14 cellular contexts compared by ENCODE assay signal in genomic region chr10:52316005-52316404, GRCh38. TPM values are rescaled to one million over a fixed set of nuclear protein-coding genes. Genes with fewer than 3 reads are reported as not detected.
DNase-seq lines count a peak whose midpoint lies in the region; ATAC-seq and TF ChIP-seq lines count a peak whose summit lies in the region.
"Had no signal": no experiment of that assay in that cellular context is flagged by ENCODE, and none has a peak within 500 bp of the region (broad histone marks: within the 10 kb centered on the region; RNA-seq: fewer than 3 reads in every experiment).

No MANE protein-coding gene starts in this region.

- H3K9me3 ChIP-seq in PC-9 (ENCODE audit: insufficient read depth, low read depth) (peaks cover 12% of the 10 kb centered on the region), fibroblast of lung (ENCODE audit: control insufficient read depth, insufficient read depth, low read depth, low read length) (no peaks in the 10 kb centered on the region)

- H3K79me2 ChIP-seq in PC-9 (ENCODE audit: low read depth) (peaks cover 28% of the 10 kb centered on the region), fibroblast of lung (ENCODE audit: control insufficient read depth, insufficient read depth, low read length) (peaks cover 24% of the 10 kb centered on the region)
- H3K79me2 ChIP-seq: parathyroid adenoma had no signal

- POLR2A ChIA-PET in PC-9 (lab: Charles Lee; ENCODE audit: unreplicated experiment) = no interaction called here

- no peak for ATAC-seq in HG03025 (IDR thresholded peaks at IDR 0.05; ENCODE audit: low FRiP score, unreplicated experiment)
- ATAC-seq: left ventricle myocardium superior, T-helper 17 cell had no signal

- H2AFZ ChIP-seq in PC-9 (no peak overlapping the region), fibroblast of lung (ENCODE audit: low read length) (no peak overlapping the region)
- H2AFZ ChIP-seq: parathyroid adenoma had no signal

- H3K36me3 ChIP-seq in PC-9 (ENCODE audit: low read depth) = peaks cover 18% of the 10 kb centered on the region; the same call in 1 of the 2 replicates
- H3K36me3 ChIP-seq in fibroblast of lung (ENCODE audit: control insufficient read depth, insufficient read depth, low read length) = no peaks in the 10 kb centered on the region

- H3K27ac ChIP-seq in PC-9 (no peak overlapping the region), fibroblast of lung (ENCODE audit: insufficient read depth, low read length) (peak overlapping the region; percentile 40), coronary artery (no peak overlapping the region)
- H3K27ac ChIP-seq: parathyroid adenoma had no signal

- no peaks in the 10 kb centered on the region for H3K9me2 ChIP-seq in PC-9 (ENCODE audit: insufficient read depth)

- H3K4me3 ChIP-seq in PC-9 = peak overlapping the region; percentile 81
- H3K4me3 ChIP-seq in fibroblast of lung (replicated peaks in 1 of 4; ENCODE audit: control extremely low read depth in 1 of 4, insufficient read depth in 1 of 4, low read depth in 3 of 4, low read length in 4 of 4) = peak overlapping the region; percentile 10 to 97 (median 90)
- H3K4me3 ChIP-seq in skeletal muscle cell (ENCODE audit: low read depth, low read length) = peak overlapping the region; percentile 75
- no peak overlapping the region for H3K4me3 ChIP-seq in coronary artery

- H3K4me2 ChIP-seq in PC-9 (peak overlapping the region; percentile 93), fibroblast of lung (ENCODE audit: extremely low read depth, insufficient read depth, low read length) (peak overlapping the region; percentile 59)

- H3K27me3 ChIP-seq in PC-9 (ENCODE audit: insufficient read depth, low read depth) (no peaks in the 10 kb centered on the region), fibroblast of lung (ENCODE audit: control insufficient read depth, insufficient read depth, low read length) (no peaks in the 10 kb centered on the region)

- peaks cover 65% of the 10 kb centered on the region for H3K4me1 ChIP-seq in PC-9 (replicated peaks; ENCODE audit: insufficient read depth)
- peaks cover 18% of the 10 kb centered on the region for H3K4me1 ChIP-seq in fibroblast of lung (ENCODE audit: control insufficient read depth, extremely low read depth, insufficient read depth, low read length)

- DNase-seq in Daoy (ENCODE audit: low read depth) (peak; percentile 2), PC-9 (no peak), fibroblast of lung (ENCODE audit: low read depth in 2 of 2) (peak; percentile 20 to 36), skeletal muscle cell (ENCODE audit: low read depth) (no peak), C1 segment of cervical spinal cord (lab: John Stamatoyannopoulos, UW) (no peak), GF-D8 (lab: John Stamatoyannopoulos, UW) (no peak), coronary artery (ENCODE audit: low spot score) (no peak)
- DNase-seq: activated CD4-positive, alpha-beta T cell treated with anti-CD3 and anti-CD28 coated beads, Interleukin-2, amount 50 U/mL, for 1 hour; hypothalamus; left ventricle myocardium superior; T-helper 17 cell; trophoblast cell had no signal

- no peak overlapping the region for H3K9ac ChIP-seq in fibroblast of lung (ENCODE audit: insufficient read depth, low read length)
- H3K9ac ChIP-seq: parathyroid adenoma had no signal

- H3F3A ChIP-seq in PC-9 (ENCODE audit: insufficient read depth, low read depth) = peaks cover 40% of the 10 kb centered on the region

- intact Hi-C loops in PC-9 (cut with micrococcal nuclease; ENCODE audit: unreplicated experiment) = no loop called here

- no peak for TF ChIP-seq CTCF in PC-9 (conservative IDR thresholded peaks at IDR 0.05)
- TF ChIP-seq CTCF in fibroblast of lung (conservative IDR thresholded peaks at IDR 0.05 in 1 of 2, IDR thresholded peaks at IDR 0.05 in 1 of 2; ENCODE audit: low read depth in 1 of 2, low read length in 2 of 2) = no peak
- no peak for TF ChIP-seq CTCF in coronary artery (IDR thresholded peaks at IDR 0.05)

- CTCF ChIA-PET in PC-9 (lab: Charles Lee) = interaction anchor here (0.5 to 1.2 kb wide), 2 partner anchors 8 to 68 kb away, joined by 5 to 14 read pairs; no protein-coding TSS in a partner anchor

- no peaks in the 10 kb centered on the region for H4K20me1 ChIP-seq in PC-9 (ENCODE audit: insufficient read depth)
- no peaks in the 10 kb centered on the region for H4K20me1 ChIP-seq in fibroblast of lung (ENCODE audit: control insufficient read depth, extremely low read depth, insufficient read depth, low read length)

- no TSS peak for BruUV-seq in PC-9 (replicated peaks; lab: Mats Ljungman, UMichigan)

RNA-seq across cellular contexts. Expression of gene DKK1, which starts 1.9 kb away (rescaled TPM):
- 39.8 and 44.7 TPM in 2 replicates for total RNA-seq in Daoy (2014; rRNA removed; shearing (Covaris generic))
- total RNA-seq in PC-9 (2021) (75.2 and 106 TPM in 2 replicates), fibroblast of lung (54.4 and 80.6 TPM in 2 replicates)
- polyA plus RNA-seq in fibroblast of lung = 52.3 and 156 TPM in 2 replicates
- 30.8 and 90.5 TPM in 2 replicates for polyA plus RNA-seq in fibroblast of lung (2012)
- polyA minus RNA-seq in fibroblast of lung (ENCODE audit: low replicate concordance) = 15.6 and 42.2 TPM in 2 replicates
- total RNA-seq: left ventricle myocardium superior, T-helper 17 cell had no signal

Comparison
In these comparisons a context has a peak if more than half of its experiments do, and no peak if none do; other contexts are left out.
1. DNase-seq: peak in Daoy (single experiment) and fibroblast of lung (2 of 2); none in PC-9 (0 of 2), skeletal muscle cell (single experiment), C1 segment of cervical spinal cord (0 of 14), GF-D8 (single experiment) and coronary artery (single experiment).